8 cellular contexts compared by ENCODE assay signal in the genomic region with DNA sequence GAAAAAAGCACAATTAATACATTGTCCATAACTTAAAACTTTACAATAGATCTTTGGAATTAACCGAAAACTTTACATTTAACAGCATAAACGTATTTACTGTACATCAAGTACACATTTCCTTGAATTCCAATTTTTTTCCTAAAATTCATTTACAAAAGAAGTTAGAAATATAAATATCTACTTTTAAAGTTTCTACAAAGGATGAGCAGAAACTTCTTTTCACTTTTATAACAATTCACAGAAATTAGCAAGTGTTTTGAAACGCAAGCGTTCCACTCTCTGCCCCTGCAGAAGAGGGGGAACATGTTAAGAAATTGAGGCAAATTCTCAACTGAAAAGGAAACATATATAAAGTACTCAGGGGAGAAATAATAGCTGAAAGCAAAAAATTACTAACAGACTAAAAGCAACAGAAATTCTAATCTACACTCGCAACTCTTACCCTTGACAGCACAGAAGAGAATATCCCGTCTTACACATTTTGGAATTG. TPM values are rescaled to one million over a fixed set of nuclear protein-coding genes. Genes with fewer than 3 reads are reported as not detected.
DNase-seq lines count a peak whose midpoint lies in the region; ATAC-seq and TF ChIP-seq lines count a peak whose summit lies in the region.

No MANE protein-coding gene starts in this region.

- no peaks in the 10 kb centered on the region for H3K36me3 ChIP-seq in adrenal gland (replicated peaks in 1 of 2)

- ATAC-seq in activated CD4-positive, alpha-beta T cell treated with anti-CD3 and anti-CD28 coated beads for 36 hours, result no peak

- peak overlapping the region in 3 of 4 donors; percentile 33 to 96 (median 79) for H3K4me3 ChIP-seq in adrenal gland

- H3K27ac Mint-ChIP-seq in activated CD4-positive, alpha-beta T cell treated with anti-CD3 and anti-CD28 coated beads for 36 hours, result peak overlapping the region; percentile 98

- H3K4me1 ChIP-seq in adrenal gland (replicated peaks in 1 of 2), result peaks cover 21 to 48% of the 10 kb centered on the region in 2 donors

- no peaks in the 10 kb centered on the region for H3K27me3 Mint-ChIP-seq in activated CD4-positive, alpha-beta T cell treated with anti-CD3 and anti-CD28 coated beads for 36 hours

- 0% methylated on average over 6 of the region's 6 CpGs for WGBS in adrenal gland, 4 donors

- no peaks in the 10 kb centered on the region for H3K9me3 ChIP-seq in adrenal gland (replicated peaks in 1 of 3)

- peaks cover 58% of the 10 kb centered on the region for H3K4me1 Mint-ChIP-seq in activated CD4-positive, alpha-beta T cell treated with anti-CD3 and anti-CD28 coated beads for 36 hours

- peaks cover 4% of the 10 kb centered on the region for H3K9me3 Mint-ChIP-seq in activated CD4-positive, alpha-beta T cell treated with anti-CD3 and anti-CD28 coated beads for 36 hours (ENCODE audit: low read depth)

- POLR2A ChIA-PET in activated CD4-positive, alpha-beta T cell treated with anti-CD3 and anti-CD28 coated beads for 36 hours (lab: Charles Lee), result interaction anchor here (0.8 to 3.5 kb wide), 17 partner anchors 8 to 191 kb away, joined by 3 to 53 read pairs (median 6); a partner anchor contains a TSS

- peaks cover 42% of the 10 kb centered on the region for H3K36me3 Mint-ChIP-seq in activated CD4-positive, alpha-beta T cell treated with anti-CD3 and anti-CD28 coated beads for 36 hours (ENCODE audit: low read depth)

- CTCF ChIA-PET in activated CD4-positive, alpha-beta T cell treated with anti-CD3 and anti-CD28 coated beads for 36 hours (lab: Charles Lee), result interaction anchor here (0.5 to 4.4 kb wide), 20 partner anchors 8 to 153 kb away, joined by 3 to 47 read pairs (median 7); a partner anchor contains a TSS

- no peak for TF ChIP-seq CTCF in adrenal gland (IDR thresholded peaks at IDR 0.05)

- DNase-seq in activated CD4-positive, alpha-beta T cell treated with anti-CD3 and anti-CD28 coated beads for 36 hours, result no peak
- no peak for DNase-seq in activated CD4-positive, alpha-beta T cell treated with anti-CD3 and anti-CD28 coated beads, Interleukin-2, amount 50 U/mL, for 1 hour
- no peak for DNase-seq in adrenal gland
- DNase-seq in stimulated activated CD4-positive, alpha-beta T cell treated with anti-CD3 and anti-CD28 coated beads, Interleukin-4, amount 100 ng/mL, for 24 hours, result no peak
- no peak for DNase-seq in putamen (ENCODE audit: low spot score)
- DNase-seq in KG1 (lab: John Stamatoyannopoulos, UW), result no peak

- peak overlapping the region; percentile 91 for H3K4me3 Mint-ChIP-seq in activated CD4-positive, alpha-beta T cell treated with anti-CD3 and anti-CD28 coated beads for 36 hours

- no peaks in the 10 kb centered on the region for H3K27me3 ChIP-seq in adrenal gland
- no peaks in the 10 kb centered on the region for H3K27me3 ChIP-seq in layer of hippocampus (ENCODE audit: control insufficient read depth, insufficient read depth, low read length)

- intact Hi-C loops in activated CD4-positive, alpha-beta T cell treated with anti-CD3 and anti-CD28 coated beads for 36 hours (cut with DNase I, micrococcal nuclease), result loop anchor here (1.0 to 10.0 kb wide), 11 partner anchors 11 to 290 kb away; a partner anchor contains a TSS
- intact Hi-C loops in adrenal gland (cut with DNase I), result loop anchor here (5.0 to 10.0 kb wide), 3 partner anchors 46 to 98 kb away; no protein-coding TSS in a partner anchor

- TF ChIP-seq POLR2A in adrenal gland (IDR thresholded peaks at IDR 0.05), result no peak

- H3K27ac ChIP-seq in adrenal gland (peak overlapping the region; percentile 98 to 100 (median 99)), layer of hippocampus (ENCODE audit: low read depth, low read length) (peak overlapping the region; percentile 95), temporal lobe (ENCODE audit: low read depth, low read length) (peak overlapping the region; percentile 95)

RNA-seq across cellular contexts. Expression of a gene that starts 1.5 kb away (rescaled TPM):
- total RNA-seq in activated CD4-positive, alpha-beta T cell treated with anti-CD3 and anti-CD28 coated beads for 36 hours, result 10 to 100 TPM; 56.6 to 81.5 TPM
- 100 to 1,000 TPM in 2 of 8 donors, 10 to 100 TPM in 6; 54.4 to 119 (median 82.4) TPM for total RNA-seq in adrenal gland
- 10 to 100 TPM; 41.1 to 87.6 (median 52.7) TPM for polyA plus RNA-seq in adrenal gland
- total RNA-seq in temporal lobe, result 14.0 TPM

RNA-seq across cellular contexts. Expression of a gene that starts 50.4 kb away (rescaled TPM):
- 100 to 1,000 TPM; 200 to 290 TPM for total RNA-seq in activated CD4-positive, alpha-beta T cell treated with anti-CD3 and anti-CD28 coated beads for 36 hours
- 100 to 1,000 TPM in 4 of 8 donors, 10 to 100 TPM in 4; 22.6 to 131 (median 70.2) TPM for total RNA-seq in adrenal gland
- 100 to 1,000 TPM; 175 to 223 (median 212) TPM for polyA plus RNA-seq in adrenal gland
- 128 TPM for total RNA-seq in temporal lobe
